Comparison of ENCODE assay signal across 19 cellular contexts in genomic region chr3:45103334-45103733, GRCh38. TPM values are rescaled to one million over a fixed set of nuclear protein-coding genes. Genes with fewer than 3 reads are reported as not detected.
"Had no signal": no experiment of that assay in that cellular context is flagged by ENCODE, and none has a peak within 500 bp of the region (broad histone marks: within the 10 kb centered on the region; RNA-seq: fewer than 3 reads in every experiment).

No MANE protein-coding gene starts in this region.

- H3K27ac Mint-ChIP-seq: activated naive CD4-positive, alpha-beta T cell treated with anti-CD3 and anti-CD28 coated beads for 36 hours; stimulated activated effector memory CD8-positive, alpha-beta T cell treated with anti-CD3 and anti-CD28 coated beads, Interleukin-12 subunit alpha, Interleukin-12 subunit beta, amount 100 ng/mL, for 72 hours had no signal

- H3K9me3 Mint-ChIP-seq: activated naive CD4-positive, alpha-beta T cell treated with anti-CD3 and anti-CD28 coated beads for 36 hours; activated T-cell treated with anti-CD3 and anti-CD28 coated beads, Interleukin-2, amount 50 U/mL, for 24 hours; stimulated activated effector memory CD8-positive, alpha-beta T cell treated with anti-CD3 and anti-CD28 coated beads, Interleukin-12 subunit alpha, Interleukin-12 subunit beta, amount 100 ng/mL, for 72 hours had no signal

- DNase-seq: activated effector memory CD4-positive, alpha-beta T cell treated with Interleukin-2 at 50 U/mL for 16 hours; activated naive CD4-positive, alpha-beta T cell treated with anti-CD3 and anti-CD28 coated beads for 36 hours; activated T-cell treated with anti-CD3 and anti-CD28 coated beads, Interleukin-2, amount 50 U/mL, for 24 hours; adrenal gland; central memory CD4-positive, alpha-beta T cell; effector memory CD4-positive, alpha-beta T cell; foreskin keratinocyte; left lung; posterior cingulate gyrus; right lobe of liver; stimulated activated CD4-positive, alpha-beta T cell treated with anti-CD3 and anti-CD28 coated beads, Interleukin-1b, Interleukin-23, amount 100 ng/mL, for 48 hours; stomach; T-helper 9 cell; trophoblast cell had no signal

- H3K4me1 Mint-ChIP-seq: neural crest cell had no signal

- H3K36me3 ChIP-seq: adrenal gland, ascending aorta, left lung, right lobe of liver, vagina had no signal

- H3K4me3 ChIP-seq: adrenal gland, ascending aorta, left lung, right lobe of liver, skin epidermis, stomach, vagina had no signal

- H3K27me3 ChIP-seq: adrenal gland, ascending aorta, foreskin keratinocyte, left lung, right lobe of liver, stomach, vagina had no signal

- H3K36me3 Mint-ChIP-seq: stimulated activated effector memory CD8-positive, alpha-beta T cell treated with anti-CD3 and anti-CD28 coated beads, Interleukin-12 subunit alpha, Interleukin-12 subunit beta, amount 100 ng/mL, for 72 hours had no signal

- H3K4me3 Mint-ChIP-seq: activated naive CD4-positive, alpha-beta T cell treated with anti-CD3 and anti-CD28 coated beads for 36 hours; activated T-cell treated with anti-CD3 and anti-CD28 coated beads, Interleukin-2, amount 50 U/mL, for 24 hours; neural crest cell; stimulated activated effector memory CD8-positive, alpha-beta T cell treated with anti-CD3 and anti-CD28 coated beads, Interleukin-12 subunit alpha, Interleukin-12 subunit beta, amount 100 ng/mL, for 72 hours had no signal

- H3K4me1 ChIP-seq: adrenal gland, ascending aorta, right lobe of liver, vagina had no signal

- H3K27ac ChIP-seq: adrenal gland, ascending aorta, foreskin keratinocyte, left lung, right lobe of liver, skin epidermis, stomach, vagina had no signal

- ATAC-seq: foreskin keratinocyte; left lung; right lobe of liver; stimulated activated effector memory CD8-positive, alpha-beta T cell treated with anti-CD3 and anti-CD28 coated beads, Interleukin-12 subunit alpha, Interleukin-12 subunit beta, amount 100 ng/mL, for 72 hours had no signal

- H3K9me3 ChIP-seq: adrenal gland, ascending aorta, left lung, right lobe of liver, stomach, vagina had no signal

RNA-seq across cellular contexts. Expression of gene CDCP1, which starts 42.8 kb away (rescaled TPM):
- total RNA-seq: neural crest cell had no signal
